In the genomic region with DNA sequence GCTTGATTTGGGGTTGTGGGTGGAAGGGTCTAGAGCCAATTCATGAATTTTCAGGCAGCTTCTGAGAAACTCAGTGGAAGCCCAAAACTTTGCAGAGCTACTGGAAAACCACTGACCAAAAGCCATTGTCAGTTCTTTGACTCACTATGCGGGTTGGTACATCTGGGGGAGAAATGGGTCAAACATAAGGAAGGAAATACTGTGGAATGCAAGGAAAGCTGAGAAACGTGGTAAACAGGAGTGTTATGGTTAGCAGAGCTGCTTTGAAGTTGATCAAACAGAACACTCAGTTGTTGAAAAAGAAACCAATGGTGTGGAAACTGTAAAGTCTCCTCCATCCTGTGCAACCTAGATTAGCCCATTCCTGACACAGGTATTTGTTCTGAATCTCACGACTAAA, we compare ENCODE assay signal across 30 cellular contexts. TPM values are rescaled to one million over a fixed set of nuclear protein-coding genes. Genes with fewer than 3 reads are reported as not detected.
DNase-seq lines count a peak whose midpoint lies in the region; ATAC-seq and TF ChIP-seq lines count a peak whose summit lies in the region.
"Had no signal": no experiment of that assay in that cellular context is flagged by ENCODE, and none has a peak within 500 bp of the region (broad histone marks: within the 10 kb centered on the region; RNA-seq: fewer than 3 reads in every experiment).

No MANE protein-coding gene starts in this region.

- TF ChIP-seq POLR2A in erythroblast (IDR thresholded peaks at IDR 0.05; ENCODE audit: low read length), result no peak

- intact Hi-C loops in mammary epithelial cell (cut with micrococcal nuclease), result no loop called here

- BruUV-seq in mammary epithelial cell (replicated peaks; lab: Mats Ljungman, UMichigan), result no TSS peak

- H3K4me2 ChIP-seq in BLaER1 treated with 17β-estradiol and CSF1 and Interleukin-3, amounts not matched to agents 10 nM and 100 nM, result peak overlapping the region in 8 of 11 experiments; percentile 5 to 54 (median 32); a peak in 12 of 22 replicates
- no peak overlapping the region for H3K4me2 ChIP-seq in mammary epithelial cell (ENCODE audit: insufficient read depth, low read depth, low read length)
- H3K4me2 ChIP-seq: smooth muscle cell had no signal

- in situ Hi-C loops in astrocyte of the cerebellum (cut with HindIII; ENCODE audit: low sequenced_read_pairs), result no loop called here
- in situ Hi-C loops in mammary epithelial cell (cut with MboI; ENCODE audit: low sequenced_read_pairs in 2 of 2), result loop anchor here (5.0 to 25.0 kb wide), 5 partner anchors 131 to 502 kb away; no protein-coding TSS in a partner anchor
- in situ Hi-C loops in G401 (cut with HindIII; ENCODE audit: low sequenced_read_pairs), result no loop called here

- no peaks in the 10 kb centered on the region for H4K20me1 ChIP-seq in BLaER1 treated with 17β-estradiol and CSF1 and Interleukin-3, amounts not matched to agents 10 nM and 100 nM
- no peaks in the 10 kb centered on the region for H4K20me1 ChIP-seq in mammary epithelial cell (ENCODE audit: insufficient read depth, low read length)

- no peak overlapping the region for H3K4me3 ChIP-seq in BLaER1 treated with 17β-estradiol and CSF1 and Interleukin-3, amounts not matched to agents 10 nM and 100 nM
- no peak overlapping the region for H3K4me3 ChIP-seq in astrocyte of the cerebellum (ENCODE audit: low read depth, low read length)
- H3K4me3 ChIP-seq in mammary epithelial cell (replicated peaks in 1 of 3; ENCODE audit: insufficient read depth in 1 of 3, low read depth in 2 of 3, low read length in 3 of 3), result no peak overlapping the region
- H3K4me3 ChIP-seq: body of pancreas, HAP-1, lung, mucosa of descending colon, Peyer's patch, smooth muscle cell, upper lobe of right lung had no signal

- no peak overlapping the region for H2AFZ ChIP-seq in mammary epithelial cell (ENCODE audit: low read depth, low read length)

- no peaks in the 10 kb centered on the region for H3K9me3 ChIP-seq in BLaER1 treated with 17β-estradiol and CSF1 and Interleukin-3, amounts not matched to agents 10 nM and 100 nM (replicated peaks in 1 of 11)
- no peaks in the 10 kb centered on the region for H3K9me3 ChIP-seq in mammary epithelial cell (replicated peaks; ENCODE audit: insufficient read depth, low read length)
- H3K9me3 ChIP-seq: body of pancreas, HAP-1, mucosa of descending colon, Peyer's patch, upper lobe of right lung had no signal

- no peak overlapping the region for H3K27ac ChIP-seq in BLaER1 treated with 17β-estradiol and CSF1 and Interleukin-3, amounts not matched to agents 10 nM and 100 nM
- no peak overlapping the region for H3K27ac ChIP-seq in mammary epithelial cell (ENCODE audit: insufficient read depth, low read depth, low read length)
- H3K27ac ChIP-seq: body of pancreas, Peyer's patch, upper lobe of right lung had no signal

- H3K27me3 ChIP-seq in BLaER1 treated with 17β-estradiol and CSF1 and Interleukin-3, amounts not matched to agents 10 nM and 100 nM, result no peaks in the 10 kb centered on the region
- H3K27me3 ChIP-seq in mammary epithelial cell (ENCODE audit: insufficient read depth, low read length), result no peaks in the 10 kb centered on the region
- H3K27me3 ChIP-seq: body of pancreas, Peyer's patch, upper lobe of right lung had no signal

- H3K36me3 ChIP-seq in BLaER1 treated with 17β-estradiol and CSF1 and Interleukin-3, amounts not matched to agents 10 nM and 100 nM, result no peaks in the 10 kb centered on the region
- H3K36me3 ChIP-seq in mammary epithelial cell (ENCODE audit: insufficient read depth, low read length), result no peaks in the 10 kb centered on the region
- H3K36me3 ChIP-seq: HAP-1, Peyer's patch, upper lobe of right lung had no signal

- H3K79me2 ChIP-seq in mammary epithelial cell (ENCODE audit: insufficient read depth, low read length), result no peaks in the 10 kb centered on the region

- no peak overlapping the region for H3K9ac ChIP-seq in BLaER1 treated with 17β-estradiol and CSF1 and Interleukin-3, amounts not matched to agents 10 nM and 100 nM
- H3K9ac ChIP-seq in mammary epithelial cell (ENCODE audit: insufficient read depth, low read length), result no peak overlapping the region

- TF ChIP-seq CTCF in astrocyte of the cerebellum (IDR thresholded peaks at IDR 0.05; ENCODE audit: low read depth, low read length, missing control alignments), result no peak
- TF ChIP-seq CTCF in mammary epithelial cell (conservative IDR thresholded peaks at IDR 0.05 in 1 of 2, IDR thresholded peaks at IDR 0.05 in 1 of 2; ENCODE audit: extremely low read depth in 1 of 2, insufficient read depth in 1 of 2, low read depth in 1 of 2, low read length in 2 of 2), result no peak

- ATAC-seq in HG03354 (IDR thresholded peaks at IDR 0.05; ENCODE audit: poor library complexity, severe bottlenecking, unreplicated experiment), result no peak
- ATAC-seq: body of pancreas, mucosa of descending colon had no signal

- dilution Hi-C loops in mammary epithelial cell (cut with HindIII; ENCODE audit: low sequenced_read_pairs), result no loop called here

- DNase-seq in MV-4-11 (lab: John Stamatoyannopoulos, UW) (peak; percentile 26), astrocyte of the cerebellum (ENCODE audit: low read depth) (peak; percentile 68), kidney tubule cell (ENCODE audit: low spot score) (peak; percentile 50), erythroblast (lab: John Stamatoyannopoulos, UW) (no peak), mammary epithelial cell (no peak), G401 (ENCODE audit: low spot score) (no peak)
- DNase-seq: activated CD4-positive, CD25-positive, alpha-beta regulatory T cell treated with anti-CD3 and anti-CD28 coated beads, Interleukin-2, amount 50 U/mL, for 72 hours; activated CD8-positive, alpha-beta memory T cell treated with anti-CD3 and anti-CD28 coated beads for 24 hours; activated gamma-delta T cell; activated naive CD8-positive, alpha-beta T cell treated with anti-CD3 and anti-CD28 coated beads, Interleukin-2, amount 10 ng/mL, durations not matched to agents 7 days and 5 days; body of pancreas; C1 segment of cervical spinal cord; cerebellar nuclear complex; DMS79 treated with DMSO at 0.1 percent for 48 hours; glutamatergic neuron; Kasumi-1; mucosa of descending colon; NCI-H1048; NCI-H187 treated with DMSO at 0.1 percent for 48 hours; NCI-H526; Peyer's patch; retina; SIG-M5; stimulated activated CD4-positive, alpha-beta T cell treated with anti-CD3 and anti-CD28 coated beads, Interleukin-2, amount 100 ng/mL, for 24 hours; upper lobe of right lung had no signal

- 47% methylated on average over 3 of the region's 3 CpGs for WGBS in mammary epithelial cell (ENCODE audit: low coverage, missing lambda C conversion rate)

- CTCF ChIA-PET in mammary epithelial cell (lab: Charles Lee; ENCODE audit: low non-redundant PET), result no interaction called here

- H3K4me1 ChIP-seq in BLaER1 treated with 17β-estradiol and CSF1 and Interleukin-3, amounts not matched to agents 10 nM and 100 nM, result peaks cover 0 to 13% (median 10%) of the 10 kb centered on the region in 10 experiments; a peak in 13 of 20 replicates
- peaks cover 1% of the 10 kb centered on the region for H3K4me1 ChIP-seq in mammary epithelial cell (ENCODE audit: insufficient read depth, low read length)
- H3K4me1 ChIP-seq: body of pancreas, HAP-1, Peyer's patch, upper lobe of right lung had no signal

RNA-seq across cellular contexts. Expression of gene ABTB2, which starts 6.3 kb away (rescaled TPM):
- total RNA-seq in mammary epithelial cell, result 1 to 10 TPM; 5.1 to 8.0 TPM
- polyA plus RNA-seq in mammary epithelial cell, result 2.3 TPM
- 1.0 TPM for polyA minus RNA-seq in mammary epithelial cell
- total RNA-seq in G401 (2014; rRNA removed; shearing (Covaris generic)), result 1.8 and 2.9 TPM in 2 replicates

Comparison
In these comparisons a context has a peak if more than half of its experiments do, and no peak if none do; other contexts are left out.
1. DNase-seq: peak in MV-4-11 (single experiment), astrocyte of the cerebellum (single experiment) and kidney tubule cell (single experiment); none in erythroblast (0 of 2), mammary epithelial cell (single experiment) and G401 (single experiment).
2. in situ Hi-C loops: an anchor here in mammary epithelial cell (5.0 to 25.0 kb wide); none called in astrocyte of the cerebellum and G401.